9 cellular contexts compared by ENCODE assay signal in the genomic region with DNA sequence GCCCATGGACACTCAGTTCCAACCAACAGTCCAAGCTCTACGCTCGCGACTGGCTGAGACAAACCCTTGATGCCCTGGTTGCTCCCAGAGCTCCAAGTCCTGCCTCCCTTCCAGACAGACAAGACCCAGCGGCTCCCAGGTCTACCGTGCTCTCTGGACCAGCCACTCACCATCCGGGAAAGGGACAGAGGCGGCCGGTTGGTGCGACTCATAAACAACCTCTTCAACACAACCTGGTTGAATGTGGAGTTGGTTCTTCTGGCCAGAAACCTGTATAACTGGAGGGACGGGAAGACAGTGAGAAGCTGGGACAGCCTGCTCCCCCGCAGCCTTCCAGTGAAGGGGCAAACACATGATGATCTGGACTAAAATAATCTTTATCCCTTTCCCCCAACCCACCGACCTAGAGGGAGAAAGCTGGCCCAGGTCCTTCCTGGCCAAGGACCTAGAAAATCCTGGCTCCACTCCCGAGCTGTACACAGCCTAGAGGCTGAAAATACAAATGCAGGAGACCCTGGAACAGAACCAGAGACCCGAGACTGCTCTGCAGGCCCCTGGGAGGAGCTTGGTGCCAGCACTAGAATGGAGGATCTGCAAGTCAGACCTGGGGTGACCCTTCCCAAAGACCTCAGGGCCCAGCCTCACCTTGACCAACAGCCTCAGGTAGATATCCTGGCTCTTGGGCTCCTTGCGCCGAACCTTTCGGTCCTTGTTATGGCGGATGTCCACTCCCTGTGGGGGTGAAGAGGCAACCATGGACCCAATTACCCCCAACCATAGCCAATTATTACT. TPM values are rescaled to one million over a fixed set of nuclear protein-coding genes. Genes with fewer than 3 reads are reported as not detected.
DNase-seq lines count a peak whose midpoint lies in the region; ATAC-seq, FAIRE-seq and TF ChIP-seq lines count a peak whose summit lies in the region.
"Had no signal": no experiment of that assay in that cellular context is flagged by ENCODE, and none has a peak within 500 bp of the region (broad histone marks: within the 10 kb centered on the region; RNA-seq: fewer than 3 reads in every experiment).

No MANE protein-coding gene starts in this region.

- H3K4me1 Mint-ChIP-seq in activated CD8-positive, alpha-beta memory T cell treated with anti-CD3 and anti-CD28 coated beads, Interleukin-2, amount 10 ng/mL, durations not matched to agents 7 days and 5 days, result peaks cover 41% of the 10 kb centered on the region
- peaks cover 31% of the 10 kb centered on the region for H3K4me1 Mint-ChIP-seq in activated naive CD8-positive, alpha-beta T cell (ENCODE audit: low read depth)

- H4K20me1 ChIP-seq in keratinocyte (ENCODE audit: control insufficient read depth, extremely low read depth, insufficient read depth, low read length), result peaks cover 32% of the 10 kb centered on the region

- no peaks in the 10 kb centered on the region for H3K27me3 ChIP-seq in keratinocyte (ENCODE audit: control insufficient read depth, extremely low read depth, insufficient read depth, low read length)
- no peaks in the 10 kb centered on the region for H3K27me3 ChIP-seq in suprapubic skin

- peak overlapping the region; percentile 99 for H3K27ac Mint-ChIP-seq in activated CD8-positive, alpha-beta memory T cell treated with anti-CD3 and anti-CD28 coated beads, Interleukin-2, amount 10 ng/mL, durations not matched to agents 7 days and 5 days
- peak overlapping the region; percentile 100 for H3K27ac Mint-ChIP-seq in activated naive CD8-positive, alpha-beta T cell

- H3K9me1 ChIP-seq in keratinocyte (ENCODE audit: control insufficient read depth, extremely low read depth, insufficient read depth, low read length), result peaks cover 5% of the 10 kb centered on the region

- peak overlapping the region; percentile 98 for H3K9ac ChIP-seq in keratinocyte (ENCODE audit: control insufficient read depth, extremely low read depth, insufficient read depth, low read length)

- peaks cover 39% of the 10 kb centered on the region for H3K79me2 ChIP-seq in keratinocyte (ENCODE audit: control insufficient read depth, insufficient read depth, low read length)

- dilution Hi-C loops in keratinocyte (cut with MboI; ENCODE audit: extremely low pct_ligation_motif_present, low sequenced_read_pairs), result no loop called here

- TF ChIP-seq CTCF in keratinocyte (optimal IDR thresholded peaks at IDR 0.05 in 1 of 3, IDR thresholded peaks at IDR 0.05 in 1 of 3, conservative IDR thresholded peaks at IDR 0.05 in 1 of 3; ENCODE audit: extremely low read depth in 1 of 3, insufficient read depth in 2 of 3, low read length in 3 of 3), result no peak
- TF ChIP-seq CTCF in suprapubic skin (IDR thresholded peaks at IDR 0.05), result no peak

- H3K27me3 Mint-ChIP-seq in activated CD8-positive, alpha-beta memory T cell treated with anti-CD3 and anti-CD28 coated beads, Interleukin-2, amount 10 ng/mL, durations not matched to agents 7 days and 5 days, result no peaks in the 10 kb centered on the region
- H3K27me3 Mint-ChIP-seq in activated naive CD8-positive, alpha-beta T cell, result no peaks in the 10 kb centered on the region

- no peaks in the 10 kb centered on the region for H3K9me3 Mint-ChIP-seq in activated CD8-positive, alpha-beta memory T cell treated with anti-CD3 and anti-CD28 coated beads, Interleukin-2, amount 10 ng/mL, durations not matched to agents 7 days and 5 days (ENCODE audit: low read depth)
- H3K9me3 Mint-ChIP-seq in activated naive CD8-positive, alpha-beta T cell (ENCODE audit: low read depth), result no peaks in the 10 kb centered on the region

- ATAC-seq in activated CD8-positive, alpha-beta memory T cell treated with anti-CD3 and anti-CD28 coated beads, Interleukin-2, amount 10 ng/mL, durations not matched to agents 7 days and 5 days, result no peak

- H3K4me3 ChIP-seq in keratinocyte (ENCODE audit: control insufficient read depth in 2 of 3, extremely low read depth in 1 of 3, insufficient read depth in 2 of 3, low read depth in 1 of 3, low read length in 3 of 3), result peak overlapping the region; percentile 79 to 91 (median 87)
- H3K4me3 ChIP-seq in suprapubic skin, result peak overlapping the region; percentile 81

- H3K27ac ChIP-seq in keratinocyte (ENCODE audit: control insufficient read depth, insufficient read depth, low read length) (peak overlapping the region; percentile 88), suprapubic skin (peak overlapping the region; percentile 88)

- no peaks in the 10 kb centered on the region for H3K9me3 ChIP-seq in keratinocyte (ENCODE audit: control insufficient read depth, low read depth, low read length)
- no peaks in the 10 kb centered on the region for H3K9me3 ChIP-seq in suprapubic skin

- TF ChIP-seq EP300 in suprapubic skin (IDR thresholded peaks at IDR 0.05), result no peak

- 52% methylated on average over 17 of the region's 18 CpGs for WGBS in suprapubic skin

- H3K36me3 ChIP-seq in keratinocyte (ENCODE audit: control insufficient read depth in 2 of 2, extremely low read depth in 1 of 2, insufficient read depth in 2 of 2, low read length in 2 of 2) (peaks cover 20 to 37% of the 10 kb centered on the region in 2 experiments), suprapubic skin (peaks cover 30% of the 10 kb centered on the region)

- H3K4me2 ChIP-seq in keratinocyte (ENCODE audit: control insufficient read depth, extremely low read depth, insufficient read depth, low read depth, low read length), result peak overlapping the region; percentile 95

- DNase-seq in activated CD8-positive, alpha-beta memory T cell treated with anti-CD3 and anti-CD28 coated beads, Interleukin-2, amount 10 ng/mL, durations not matched to agents 7 days and 5 days, result no peak
- no peak for DNase-seq in activated CD8-positive, alpha-beta memory T cell treated with anti-CD3 and anti-CD28 coated beads, Interleukin-2, amount 50 U/mL, for 48 hours
- no peak for DNase-seq in keratinocyte (ENCODE audit: low read depth, low spot score)
- no peak for DNase-seq in suprapubic skin (ENCODE audit: low spot score in 2 of 2)
- DNase-seq in SHP77 (lab: John Stamatoyannopoulos, UW), result no peak
- DNase-seq in SKM-1 treated with dmso at 0.1 percent for 144 hours (lab: John Stamatoyannopoulos, UW; ENCODE audit: unreplicated experiment), result no peak
- no peak for DNase-seq in putamen (ENCODE audit: low spot score)
- DNase-seq: NCI-H2081 had no signal

- H2AFZ ChIP-seq in keratinocyte (ENCODE audit: control insufficient read depth, low read length), result no peak overlapping the region

- H3K4me3 Mint-ChIP-seq in activated CD8-positive, alpha-beta memory T cell treated with anti-CD3 and anti-CD28 coated beads, Interleukin-2, amount 10 ng/mL, durations not matched to agents 7 days and 5 days, result peak overlapping the region; percentile 98
- peak overlapping the region; percentile 98 for H3K4me3 Mint-ChIP-seq in activated naive CD8-positive, alpha-beta T cell

- CTCF ChIA-PET in activated CD8-positive, alpha-beta memory T cell treated with anti-CD3 and anti-CD28 coated beads, Interleukin-2, amount 10 ng/mL, durations not matched to agents 7 days and 5 days (lab: Charles Lee), result interaction anchor here (0.7 to 2.6 kb wide), 6 partner anchors 9 to 357 kb away, joined by 3 to 12 read pairs (median 4); a partner anchor contains a TSS

- TF ChIP-seq POLR2A in suprapubic skin (IDR thresholded peaks at IDR 0.05), result no peak

- peaks cover 49% of the 10 kb centered on the region for H3K36me3 Mint-ChIP-seq in activated CD8-positive, alpha-beta memory T cell treated with anti-CD3 and anti-CD28 coated beads, Interleukin-2, amount 10 ng/mL, durations not matched to agents 7 days and 5 days
- peaks cover 13% of the 10 kb centered on the region for H3K36me3 Mint-ChIP-seq in activated naive CD8-positive, alpha-beta T cell

- peaks cover 40% of the 10 kb centered on the region for H3K4me1 ChIP-seq in keratinocyte (ENCODE audit: control insufficient read depth, extremely low read depth, insufficient read depth, low read length)
- peaks cover 60% of the 10 kb centered on the region for H3K4me1 ChIP-seq in suprapubic skin

- no peak for FAIRE-seq in keratinocyte (lab: Jason Lieb, UNC)

RNA-seq across cellular contexts. Expression of a gene that starts 1.6 kb away (rescaled TPM):
- total RNA-seq in activated CD8-positive, alpha-beta memory T cell treated with anti-CD3 and anti-CD28 coated beads, Interleukin-2, amount 10 ng/mL, durations not matched to agents 7 days and 5 days, result 1,000 to 10,000 TPM; 1,413 to 1,465 TPM
- polyA plus RNA-seq in keratinocyte, result 1,010 to 1,534 TPM (median 1,015 TPM) in 3 replicates
- polyA plus RNA-seq in keratinocyte (2011; ENCODE audit: low read depth), result 166 TPM
- polyA plus RNA-seq in keratinocyte (2011; cell fraction: cytosol; rRNA removed), result 744 and 1,244 TPM in 2 replicates
- polyA plus RNA-seq in keratinocyte (2011; cell fraction: nucleus; rRNA removed), result 365 and 473 TPM in 2 replicates
- 1,466 and 2,372 TPM in 2 replicates for polyA plus RNA-seq in keratinocyte (2012; ENCODE audit: low replicate concordance)
- 491 to 622 TPM (median 599 TPM) in 3 replicates for polyA minus RNA-seq in keratinocyte
- 1,163 TPM for polyA minus RNA-seq in keratinocyte (2011; cell fraction: cytosol; rRNA and poly(A)+ RNA removed)
- polyA minus RNA-seq in keratinocyte (2011; cell fraction: nucleus; rRNA and poly(A)+ RNA removed), result 177 and 212 TPM in 2 replicates
- total RNA-seq in suprapubic skin, result 1,000 to 10,000 TPM; 2,067 to 3,423 (median 3,271) TPM

RNA-seq across cellular contexts. Expression of a gene that starts 2.0 kb away (rescaled TPM):
- total RNA-seq in activated CD8-positive, alpha-beta memory T cell treated with anti-CD3 and anti-CD28 coated beads, Interleukin-2, amount 10 ng/mL, durations not matched to agents 7 days and 5 days, result 10 to 100 TPM; 37.3 to 43.4 TPM
- 2.8 to 3.8 TPM (median 3.4 TPM) in 3 replicates for polyA plus RNA-seq in keratinocyte
- 1.1 TPM for polyA plus RNA-seq in keratinocyte (2011; ENCODE audit: low read depth)
- 1.6 and 4.5 TPM in 2 replicates for polyA plus RNA-seq in keratinocyte (2011; cell fraction: cytosol; rRNA removed)
- 8.2 and 10.9 TPM in 2 replicates for polyA plus RNA-seq in keratinocyte (2011; cell fraction: nucleus; rRNA removed)
- 2.2 and 6.7 TPM in 2 replicates for polyA plus RNA-seq in keratinocyte (2012; ENCODE audit: low replicate concordance)
- polyA minus RNA-seq in keratinocyte, result 4.0 to 7.1 TPM (median 4.4 TPM) in 3 replicates
- polyA minus RNA-seq in keratinocyte (2011; cell fraction: cytosol; rRNA and poly(A)+ RNA removed), result 5.8 TPM
- 5.1 and 5.2 TPM in 2 replicates for polyA minus RNA-seq in keratinocyte (2011; cell fraction: nucleus; rRNA and poly(A)+ RNA removed)
- 1 to 10 TPM; 3.9 to 9.9 (median 5.6) TPM for total RNA-seq in suprapubic skin

RNA-seq across cellular contexts. Expression of a gene that starts 2.5 kb away (rescaled TPM):
- 1 to 10 TPM; 2.8 to 4.1 TPM for total RNA-seq in activated CD8-positive, alpha-beta memory T cell treated with anti-CD3 and anti-CD28 coated beads, Interleukin-2, amount 10 ng/mL, durations not matched to agents 7 days and 5 days
- polyA plus RNA-seq in keratinocyte, result 0.06 to 0.31 TPM (median 0.17 TPM) in 3 replicates
- polyA plus RNA-seq in keratinocyte (2011; ENCODE audit: low read depth), result 0.56 TPM
- 0.10 TPM in 1 of 2 replicates, not detected in the other for polyA plus RNA-seq in keratinocyte (2011; cell fraction: cytosol; rRNA removed)
- polyA plus RNA-seq in keratinocyte (2011; cell fraction: nucleus; rRNA removed), result 0.31 and 0.47 TPM in 2 replicates
- polyA plus RNA-seq in keratinocyte (2012; ENCODE audit: low replicate concordance), result 0.32 and 0.85 TPM in 2 replicates
- polyA minus RNA-seq in keratinocyte, result 2.7 TPM in 1 of 3 replicates, not detected in the others
- polyA minus RNA-seq in keratinocyte (2011; cell fraction: cytosol; rRNA and poly(A)+ RNA removed), result not detected
- 0.84 and 0.93 TPM in 2 replicates for polyA minus RNA-seq in keratinocyte (2011; cell fraction: nucleus; rRNA and poly(A)+ RNA removed)
- 1 to 10 TPM in 2 of 4 donors, under 1 TPM in 2; 0.87 to 5.1 (median 1.1) TPM for total RNA-seq in suprapubic skin

RNA-seq across cellular contexts. Expression of a gene that starts 10.8 kb away (rescaled TPM):
- total RNA-seq in activated CD8-positive, alpha-beta memory T cell treated with anti-CD3 and anti-CD28 coated beads, Interleukin-2, amount 10 ng/mL, durations not matched to agents 7 days and 5 days, result not detected
- 0.08 TPM in 1 of 3 replicates, not detected in the others for polyA plus RNA-seq in keratinocyte
- 0.65 TPM for polyA plus RNA-seq in keratinocyte (2011; ENCODE audit: low read depth)
- not detected in 2 replicates for polyA plus RNA-seq in keratinocyte (2011; cell fraction: cytosol; rRNA removed)
- polyA plus RNA-seq in keratinocyte (2011; cell fraction: nucleus; rRNA removed), result not detected in 2 replicates
- 2.1 TPM in 1 of 2 replicates, not detected in the other for polyA plus RNA-seq in keratinocyte (2012; ENCODE audit: low replicate concordance)
- polyA minus RNA-seq in keratinocyte, result not detected in 3 replicates
- not detected for polyA minus RNA-seq in keratinocyte (2011; cell fraction: cytosol; rRNA and poly(A)+ RNA removed)
- not detected in 2 replicates for polyA minus RNA-seq in keratinocyte (2011; cell fraction: nucleus; rRNA and poly(A)+ RNA removed)
- 1 to 10 TPM; 2.1 to 3.6 (median 2.8) TPM for total RNA-seq in suprapubic skin

RNA-seq across cellular contexts. Expression of a gene that starts 19.8 kb away (rescaled TPM):
- 10 to 100 TPM; 11.3 to 18.0 TPM for total RNA-seq in activated CD8-positive, alpha-beta memory T cell treated with anti-CD3 and anti-CD28 coated beads, Interleukin-2, amount 10 ng/mL, durations not matched to agents 7 days and 5 days
- polyA plus RNA-seq in keratinocyte, result 0.79 to 2.0 TPM (median 1.0 TPM) in 3 replicates
- 19.6 TPM for polyA plus RNA-seq in keratinocyte (2011; ENCODE audit: low read depth)
- polyA plus RNA-seq in keratinocyte (2011; cell fraction: cytosol; rRNA removed), result 0.47 and 1.4 TPM in 2 replicates
- 1.0 and 1.6 TPM in 2 replicates for polyA plus RNA-seq in keratinocyte (2011; cell fraction: nucleus; rRNA removed)
- 1.7 and 10.8 TPM in 2 replicates for polyA plus RNA-seq in keratinocyte (2012; ENCODE audit: low replicate concordance)
- 0.53 to 2.1 TPM (median 1.0 TPM) in 3 replicates for polyA minus RNA-seq in keratinocyte
- polyA minus RNA-seq in keratinocyte (2011; cell fraction: cytosol; rRNA and poly(A)+ RNA removed), result 2.9 TPM
- 0.42 and 1.3 TPM in 2 replicates for polyA minus RNA-seq in keratinocyte (2011; cell fraction: nucleus; rRNA and poly(A)+ RNA removed)
- 10 to 100 TPM; 11.2 to 22.3 (median 17.8) TPM for total RNA-seq in suprapubic skin
